Comparison of ENCODE assay signal across 16 cellular contexts in genomic region chr4:67333663-67334062, GRCh38.
DNase-seq lines count a peak whose midpoint lies in the region; ATAC-seq and TF ChIP-seq lines count a peak whose summit lies in the region.
"Had no signal": no experiment of that assay in that cellular context is flagged by ENCODE, and none has a peak within 500 bp of the region (broad histone marks: within the 10 kb centered on the region; RNA-seq: fewer than 3 reads in every experiment).

No MANE protein-coding gene starts in this region.

- intact Hi-C loops in Right ventricle myocardium superior (cut with DNase I) (no loop called here), Right ventricle myocardium inferior (cut with DNase I) (no loop called here)

- H3K27me3 ChIP-seq in adipocyte (replicated peaks; ENCODE audit: control insufficient read depth, insufficient read depth, low read length) (no peaks in the 10 kb centered on the region), suprapubic skin (no peaks in the 10 kb centered on the region)
- H3K27me3 ChIP-seq: BLaER1 had no signal

- peak; percentile 36 for ATAC-seq in Right ventricle myocardium superior (ENCODE audit: poor library complexity)
- no peak for ATAC-seq in Right ventricle myocardium inferior
- ATAC-seq: GM12878, HepG2 had no signal

- DNase-seq in Right ventricle myocardium superior = no peak
- DNase-seq in Right ventricle myocardium inferior (ENCODE audit: missing footprints) = no peak
- DNase-seq in adipocyte (ENCODE audit: low read depth) = peak; percentile 34
- DNase-seq in fibroblast of the aortic adventitia (ENCODE audit: low read depth) = peak; percentile 31
- no peak for DNase-seq in suprapubic skin (ENCODE audit: low spot score in 2 of 2)
- no peak for DNase-seq in caudate nucleus (lab: John Stamatoyannopoulos, UW)
- no peak for DNase-seq in ecto neural progenitor cell (ENCODE audit: low spot score)
- no peak for DNase-seq in OCI-M2 (lab: John Stamatoyannopoulos, UW; ENCODE audit: unreplicated experiment)
- DNase-seq: 8988T; CD4-positive, alpha-beta memory T cell; DMS153; DMS79 treated with DMSO at 0.1 percent for 48 hours; H9 had no signal

- 26% methylated on average over 4 of the region's 4 CpGs for WGBS in suprapubic skin

- H3K4me1 ChIP-seq in adipocyte (ENCODE audit: control insufficient read depth, insufficient read depth, low read length) (peaks cover 6% of the 10 kb centered on the region), suprapubic skin (no peaks in the 10 kb centered on the region)
- H3K4me1 ChIP-seq: BLaER1 had no signal

- H3K36me3 ChIP-seq in adipocyte (ENCODE audit: control insufficient read depth, insufficient read depth, low read length, severe bottlenecking) (no peaks in the 10 kb centered on the region), suprapubic skin (no peaks in the 10 kb centered on the region)
- H3K36me3 ChIP-seq: BLaER1 had no signal

- H3K9me3 ChIP-seq in adipocyte (ENCODE audit: control insufficient read depth, low read length) = no peaks in the 10 kb centered on the region
- H3K9me3 ChIP-seq in suprapubic skin = no peaks in the 10 kb centered on the region
- H3K9me3 ChIP-seq: BLaER1 had no signal

- TF ChIP-seq CTCF in fibroblast of the aortic adventitia (IDR thresholded peaks at IDR 0.05; ENCODE audit: insufficient read depth, low read length) (no peak), suprapubic skin (IDR thresholded peaks at IDR 0.05) (no peak)

- H3K4me3 ChIP-seq in adipocyte (ENCODE audit: low read length) (no peak overlapping the region), fibroblast of the aortic adventitia (ENCODE audit: low read depth, low read length) (no peak overlapping the region), suprapubic skin (no peak overlapping the region)
- H3K4me3 ChIP-seq: BLaER1, GM12878 had no signal

- H3K27ac ChIP-seq in suprapubic skin (peak overlapping the region; percentile 36), caudate nucleus (ENCODE audit: low read depth, low read length) (no peak overlapping the region)
- H3K27ac ChIP-seq: BLaER1 had no signal

- no peak overlapping the region for H3K9ac ChIP-seq in adipocyte (ENCODE audit: low read length)
- H3K9ac ChIP-seq: BLaER1 had no signal

- no peak for TF ChIP-seq EP300 in suprapubic skin (IDR thresholded peaks at IDR 0.05)

- no peak for TF ChIP-seq POLR2A in suprapubic skin (IDR thresholded peaks at IDR 0.05)

Comparison
In these comparisons a context has a peak if more than half of its experiments do, and no peak if none do; other contexts are left out.
1. DNase-seq: peak in adipocyte (single experiment) and fibroblast of the aortic adventitia (single experiment); none in Right ventricle myocardium superior (single experiment), Right ventricle myocardium inferior (single experiment), suprapubic skin (0 of 2), caudate nucleus (0 of 61), ecto neural progenitor cell (single experiment) and OCI-M2 (single experiment).